ENCODE assay signal across 23 cellular contexts in genomic region chr7:114021135-114021534, GRCh38.
DNase-seq lines count a peak whose midpoint lies in the region; ATAC-seq and TF ChIP-seq lines count a peak whose summit lies in the region.
"Had no signal": no experiment of that assay in that cellular context is flagged by ENCODE, and none has a peak within 500 bp of the region (broad histone marks: within the 10 kb centered on the region; RNA-seq: fewer than 3 reads in every experiment).

No MANE protein-coding gene starts in this region.

- no peaks in the 10 kb centered on the region for H3K27me3 ChIP-seq in RWPE2 (ENCODE audit: insufficient read depth, poor library complexity, severe bottlenecking)
- H3K27me3 ChIP-seq: neutrophil had no signal

- TF ChIP-seq CTCF in RWPE2 (IDR thresholded peaks at IDR 0.05; ENCODE audit: poor library complexity, severe bottlenecking) (no peak), GM10248 (IDR thresholded peaks at IDR 0.05; ENCODE audit: control extremely low read depth, extremely low read depth, low read depth, missing control alignments) (no peak)

- DNase-seq in DMS53 (lab: John Stamatoyannopoulos, UW) (peak; percentile 31), LoVo (ENCODE audit: low spot score) (peak; percentile 63), RWPE2 (ENCODE audit: low spot score) (no peak), foreskin melanocyte (peak; percentile 74), GM10248 (ENCODE audit: extremely low spot score) (no peak)
- no peak for DNase-seq in activated CD8-positive, alpha-beta memory T cell treated with anti-CD3 and anti-CD28 coated beads, Interleukin-2, amount 50 U/mL, for 48 hours
- DNase-seq: activated CD4-positive, alpha-beta T cell treated with anti-CD3 and anti-CD28 coated beads, Interleukin-2, amount 10 ng/mL, durations not matched to agents 7 days and 5 days; CD4-positive, alpha-beta T cell; effector CD8-positive, alpha-beta T cell; kidney glomerular epithelial cell; NCI-H1694 treated with DMSO at 0.1 percent for 48 hours; NCI-H446; NK-92 treated with Interleukin-12 subunit alpha and Interleukin-12 subunit beta, amount 100 ng/mL, for 24 hours; psoas muscle; stimulated activated CD4-positive, alpha-beta T cell treated with anti-CD3 and anti-CD28 coated beads, Interleukin-1b, Interleukin-23, amount 100 ng/mL, for 48 hours; WERI-Rb-1 had no signal

- H3K27ac ChIP-seq in RWPE2 (ENCODE audit: poor library complexity, severe bottlenecking) = no peak overlapping the region
- H3K27ac ChIP-seq: neutrophil, psoas muscle, WERI-Rb-1 had no signal

- 0 out of 3 replicates have a peak, but pooled peaks have one; percentile 36 for ATAC-seq in RWPE2 (ENCODE audit: low read depth)
- ATAC-seq in HG02623 (IDR thresholded peaks at IDR 0.05; ENCODE audit: unreplicated experiment) = no peak
- ATAC-seq in GM21825 (IDR thresholded peaks at IDR 0.05; ENCODE audit: unreplicated experiment) = no peak
- ATAC-seq: activated T-helper 17 cell treated with anti-CD3 and anti-CD28 coated beads, Interleukin-2, amount 50 U/mL, for 72 hours; esophagus mucosa; GM12878; HCT116; psoas muscle had no signal

- H3K36me3 ChIP-seq in RWPE2 (ENCODE audit: low read depth) = no peaks in the 10 kb centered on the region
- H3K36me3 ChIP-seq: neutrophil, WERI-Rb-1 had no signal

- no peak overlapping the region for H3K4me3 ChIP-seq in RWPE2 (ENCODE audit: severe bottlenecking)
- H3K4me3 ChIP-seq: GM12878, psoas muscle had no signal

- H3K4me1 ChIP-seq in RWPE2 (ENCODE audit: insufficient read depth, poor library complexity, severe bottlenecking) = no peaks in the 10 kb centered on the region
- H3K4me1 ChIP-seq: psoas muscle had no signal

- no peaks in the 10 kb centered on the region for H3K9me3 ChIP-seq in RWPE2 (ENCODE audit: severe bottlenecking)
- H3K9me3 ChIP-seq: neutrophil, psoas muscle had no signal

- POLR2A ChIA-PET in GM10248 (lab: Yijun Ruan, JAX) = no interaction called here

- CTCF ChIA-PET in GM10248 (lab: Yijun Ruan, JAX) = no interaction called here

Comparison
In these comparisons a context has a peak if more than half of its experiments do, and no peak if none do; other contexts are left out.
1. DNase-seq: peak in DMS53 (single experiment), LoVo (single experiment) and foreskin melanocyte (single experiment); none in RWPE2 (single experiment), GM10248 (single experiment) and activated CD8-positive, alpha-beta memory T cell treated with anti-CD3 and anti-CD28 coated beads, Interleukin-2, amount 50 U/mL, for 48 hours (single experiment).